Comparison of ENCODE assay signal across 17 cellular contexts in the genomic region with DNA sequence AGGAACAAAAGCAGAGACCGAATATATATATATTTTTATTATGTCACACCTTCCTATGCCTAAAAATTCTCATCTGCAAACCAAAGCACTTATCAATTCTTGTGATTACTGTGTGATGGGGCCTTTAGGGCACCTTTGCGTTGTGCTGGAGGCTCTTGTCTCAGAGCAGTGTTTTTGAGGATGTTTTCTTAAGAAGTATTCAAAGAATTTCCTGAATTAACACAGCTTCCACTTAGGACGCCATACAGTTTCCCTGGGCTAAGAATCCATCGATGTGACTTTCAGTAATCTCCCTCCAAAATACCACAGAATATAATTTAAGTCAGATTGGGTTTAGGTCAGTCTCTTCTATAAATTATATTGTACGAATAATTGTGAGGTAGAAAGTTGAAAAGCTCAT.
"Had no signal": no experiment of that assay in that cellular context is flagged by ENCODE, and none has a peak within 500 bp of the region (broad histone marks: within the 10 kb centered on the region; RNA-seq: fewer than 3 reads in every experiment).

No MANE protein-coding gene starts in this region.

- H3K4me1 Mint-ChIP-seq: brain, neural progenitor cell had no signal

- H3K9ac ChIP-seq: neural progenitor cell, parathyroid adenoma had no signal

- H3K27me3 ChIP-seq: esophagus squamous epithelium, foreskin keratinocyte, left lung, neural progenitor cell, stomach had no signal

- H2AFZ ChIP-seq: neural progenitor cell, parathyroid adenoma had no signal

- DNase-seq: activated CD4-positive, alpha-beta T cell treated with anti-CD3 and anti-CD28 coated beads, Interleukin-2, amount 50 U/mL, for 4 hours; activated T-cell treated with anti-CD3 and anti-CD28 coated beads, Interleukin-2, amount 50 U/mL, for 72 hours; amygdala; esophagus squamous epithelium; foreskin keratinocyte; head of caudate nucleus; islet precursor cell; left lung; stimulated activated CD4-positive, alpha-beta T cell treated with anti-CD3 and anti-CD28 coated beads, Interleukin-4, amount 100 ng/mL, for 24 hours; stomach had no signal

- H3K9me3 ChIP-seq: esophagus squamous epithelium, left lung, stomach, thoracic aorta had no signal

- H3K4me3 Mint-ChIP-seq: activated T-cell treated with anti-CD3 and anti-CD28 coated beads, Interleukin-2, amount 50 U/mL, for 72 hours; brain; neural progenitor cell had no signal

- H3K4me1 ChIP-seq: foreskin keratinocyte, parathyroid adenoma had no signal

- FAIRE-seq: endometrium, urothelium cell line had no signal

- H3K79me2 ChIP-seq: parathyroid adenoma had no signal

- H3K36me3 ChIP-seq: esophagus squamous epithelium, left lung, neural progenitor cell, stomach, thoracic aorta had no signal

- H3K36me3 Mint-ChIP-seq: brain, neural progenitor cell had no signal

- H3K9me3 Mint-ChIP-seq: activated T-cell treated with anti-CD3 and anti-CD28 coated beads, Interleukin-2, amount 50 U/mL, for 72 hours; brain; neural progenitor cell had no signal

- H3K27ac Mint-ChIP-seq: activated T-cell treated with anti-CD3 and anti-CD28 coated beads, Interleukin-2, amount 50 U/mL, for 72 hours; brain; neural progenitor cell had no signal

- H3K4me3 ChIP-seq: esophagus squamous epithelium, left lung, neural progenitor cell, stomach, thoracic aorta had no signal

- ATAC-seq: activated CD4-positive, CD25-positive, alpha-beta regulatory T cell treated with anti-CD3 and anti-CD28 coated beads, Interleukin-2, amount 50 U/mL, for 24 hours; activated T-cell treated with anti-CD3 and anti-CD28 coated beads, Interleukin-2, amount 50 U/mL, for 72 hours; foreskin keratinocyte; left lung had no signal

- H3K4me2 ChIP-seq: neural progenitor cell had no signal

- H3K27ac ChIP-seq: esophagus squamous epithelium, foreskin keratinocyte, left lung, neural progenitor cell, parathyroid adenoma, stomach, thoracic aorta had no signal
